ENCODE assay signal across 30 cellular contexts in the genomic region with DNA sequence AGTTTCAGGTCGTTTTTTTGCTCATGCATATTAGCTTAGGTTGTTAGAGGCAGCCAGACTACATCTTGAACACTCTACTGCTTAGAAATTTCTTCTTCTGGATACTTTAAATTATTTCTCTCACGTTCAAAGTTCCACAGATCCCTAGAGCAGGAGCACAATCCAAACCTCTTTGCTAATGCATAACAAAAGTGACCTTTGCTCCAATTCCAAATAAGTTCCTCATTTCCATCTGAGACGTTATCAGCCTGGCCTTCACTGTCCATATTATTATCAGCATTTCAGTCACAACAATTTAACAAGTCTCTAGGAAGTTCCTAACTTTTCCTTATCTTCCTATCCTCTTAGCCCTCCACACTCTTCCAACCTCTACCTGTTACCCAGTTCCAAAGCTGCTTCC.
"Had no signal": no experiment of that assay in that cellular context is flagged by ENCODE, and none has a peak within 500 bp of the region (broad histone marks: within the 10 kb centered on the region; RNA-seq: fewer than 3 reads in every experiment).

No MANE protein-coding gene starts in this region.

- ATAC-seq: activated CD8-positive, alpha-beta T cell treated with anti-CD3 and anti-CD28 coated beads for 36 hours; activated naive CD4-positive, alpha-beta T cell treated with anti-CD3 and anti-CD28 coated beads, Interleukin-2, amount 50 U/mL, for 72 hours; activated T-cell treated with anti-CD3 and anti-CD28 coated beads, Interleukin-2, amount 50 U/mL, for 72 hours; activated T-helper 17 cell treated with anti-CD3 and anti-CD28 coated beads, Interleukin-2, amount 50 U/mL, for 72 hours; body of pancreas; PC-3; SK-N-SH treated with all-trans-retinoic acid at 6 μM for 48 hours; T-cell had no signal

- H3K4me1 Mint-ChIP-seq: activated CD4-positive, alpha-beta T cell treated with anti-CD3 and anti-CD28 coated beads, Interleukin-2, amount 10 ng/mL, durations not matched to agents 24 days and 14 days had no signal

- DNase-seq: activated CD4-positive, alpha-beta T cell treated with anti-CD3 and anti-CD28 coated beads, Interleukin-2, amount 10 ng/mL, durations not matched to agents 24 days and 14 days; activated CD4-positive, alpha-beta T cell treated with anti-CD3 and anti-CD28 coated beads, Interleukin-2, amount 50 U/mL, for 4 hours; activated CD8-positive, alpha-beta T cell treated with anti-CD3 and anti-CD28 coated beads for 36 hours; activated effector memory CD4-positive, alpha-beta T cell treated with anti-CD3 and anti-CD28 coated beads, Interleukin-2, amount 50 U/mL, for 16 hours; activated naive CD4-positive, alpha-beta T cell; activated T-cell treated with anti-CD3 and anti-CD28 coated beads, Interleukin-2, amount 50 U/mL, for 1 hour; activated T-cell treated with anti-CD3 and anti-CD28 coated beads, Interleukin-2, amount 50 U/mL, for 72 hours; adrenal gland; body of pancreas; cerebellar nuclear complex; KG1; MM.1S; NCI-H1092; NCI-H1436 treated with DMSO at 0.1 percent for 48 hours; NCI-H187; NCI-H2029 treated with DMSO at 0.1 percent for 48 hours; NCI-H2107; NCI-H226; NCI-H446 treated with DMSO at 0.1 percent for 48 hours; NCI-H524; NCI-H69; PC-3; Peyer's patch; RPMI8226; SIG-M5; T-cell; T1000 had no signal

- H3K27ac Mint-ChIP-seq: activated CD4-positive, alpha-beta T cell treated with anti-CD3 and anti-CD28 coated beads, Interleukin-2, amount 10 ng/mL, durations not matched to agents 24 days and 14 days; activated CD8-positive, alpha-beta T cell treated with anti-CD3 and anti-CD28 coated beads for 36 hours; activated naive CD4-positive, alpha-beta T cell treated with anti-CD3 and anti-CD28 coated beads, Interleukin-2, amount 50 U/mL, for 72 hours; activated T-cell treated with anti-CD3 and anti-CD28 coated beads, Interleukin-2, amount 50 U/mL, for 72 hours; activated T-helper 17 cell treated with anti-CD3 and anti-CD28 coated beads, Interleukin-2, amount 50 U/mL, for 72 hours had no signal

- H3K27me3 Mint-ChIP-seq: activated CD4-positive, alpha-beta T cell treated with anti-CD3 and anti-CD28 coated beads, Interleukin-2, amount 10 ng/mL, durations not matched to agents 24 days and 14 days; activated CD8-positive, alpha-beta T cell treated with anti-CD3 and anti-CD28 coated beads for 36 hours; activated T-helper 17 cell treated with anti-CD3 and anti-CD28 coated beads, Interleukin-2, amount 50 U/mL, for 72 hours; T-cell had no signal

- H3K4me3 Mint-ChIP-seq: activated CD4-positive, alpha-beta T cell treated with anti-CD3 and anti-CD28 coated beads, Interleukin-2, amount 10 ng/mL, durations not matched to agents 24 days and 14 days; activated CD8-positive, alpha-beta T cell treated with anti-CD3 and anti-CD28 coated beads for 36 hours; activated T-cell treated with anti-CD3 and anti-CD28 coated beads, Interleukin-2, amount 50 U/mL, for 72 hours; activated T-helper 17 cell treated with anti-CD3 and anti-CD28 coated beads, Interleukin-2, amount 50 U/mL, for 72 hours; T-cell had no signal
